1 cellular context compared by ENCODE assay signal in genomic region chr2:98607104-98607503, GRCh38.
TF ChIP-seq lines count a peak whose summit lies in the region.

No MANE protein-coding gene starts in this region.

TF ChIP-seq in SK-N-SH, 30 proteins besides CTCF, POLR2A, EP300 and RAD21 (continued from another document):
- TF ChIP-seq IRF3 (IDR thresholded peaks at IDR 0.05; ENCODE audit: low read depth, low read length): no peak
- TF ChIP-seq GABPA (IDR thresholded peaks at IDR 0.05; ENCODE audit: low read depth): no peak
- TF ChIP-seq RFX5 (IDR thresholded peaks at IDR 0.05; ENCODE audit: low read length): no peak
- TF ChIP-seq PBX3 (IDR thresholded peaks at IDR 0.05): no peak
- no peak for TF ChIP-seq SMC3 (IDR thresholded peaks at IDR 0.05; ENCODE audit: low read depth, low read length)
- TF ChIP-seq NFIC (IDR thresholded peaks at IDR 0.05; ENCODE audit: borderline replicate concordance): no peak
- TF ChIP-seq CHD2 (IDR thresholded peaks at IDR 0.05; ENCODE audit: low read length, partially characterized antibody): no peak
- no peak for TF ChIP-seq TEAD4 (IDR thresholded peaks at IDR 0.05; ENCODE audit: borderline replicate concordance, insufficient read depth)
- no peak for TF ChIP-seq POLR2AphosphoS5 (IDR thresholded peaks at IDR 0.05; ENCODE audit: low read depth, low read length)
- TF ChIP-seq GATA2 (CRISPR knock-in tag; IDR thresholded peaks at IDR 0.05): no peak
